ENCODE assay signal across 8 cellular contexts in the genomic region with DNA sequence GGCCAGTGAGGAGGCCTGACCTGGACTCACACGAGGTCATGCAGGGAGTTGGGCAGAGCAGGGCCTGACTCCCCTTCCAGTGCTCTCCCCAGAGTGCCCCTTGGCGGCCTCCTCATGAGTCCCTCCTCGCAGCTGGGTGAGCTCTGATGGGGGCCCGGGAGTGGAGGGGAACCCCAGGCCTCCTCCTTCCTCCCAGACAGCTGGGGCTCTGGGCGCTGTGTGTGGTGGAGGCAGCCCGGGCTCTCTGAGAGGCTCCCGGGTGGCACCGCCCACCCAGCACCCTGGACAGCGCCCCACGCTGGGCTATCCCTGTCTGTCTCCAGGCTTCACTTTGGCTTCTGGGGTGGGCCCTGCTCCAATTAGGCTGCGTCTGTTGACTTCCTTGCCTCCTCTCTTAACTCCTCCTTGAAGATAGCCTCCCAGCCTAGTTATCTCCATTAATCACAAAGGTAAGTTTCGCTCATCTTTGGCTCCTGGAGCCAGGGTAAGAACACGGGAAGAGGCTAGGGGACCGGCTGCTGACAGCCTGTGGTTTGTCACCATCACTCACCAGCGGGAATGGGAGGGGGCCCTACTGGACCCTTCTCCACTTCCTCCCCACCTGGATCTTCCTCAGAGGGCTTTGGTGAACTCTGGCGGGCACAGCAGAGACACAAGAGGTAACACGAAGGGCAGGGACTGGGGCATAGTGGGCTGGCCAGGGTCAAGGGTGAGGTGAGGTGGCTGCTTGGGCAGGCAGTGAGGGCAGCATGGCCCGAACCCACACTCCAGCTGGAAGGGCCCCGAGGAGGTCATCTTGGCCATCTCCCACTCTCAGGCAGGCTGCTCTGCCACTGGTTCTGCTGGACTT. TPM values are rescaled to one million over a fixed set of nuclear protein-coding genes. Genes with fewer than 3 reads are reported as not detected.
A peak's percentile ranks its signal among the peaks of the same experiment; 100 is the strongest.
DNase-seq lines count a peak whose midpoint lies in the region; ATAC-seq and TF ChIP-seq lines count a peak whose summit lies in the region.

No MANE protein-coding gene starts in this region.

- no peaks in the 10 kb centered on the region for H3K4me1 ChIP-seq in HEK293 (ENCODE audit: control insufficient read depth, insufficient read depth, low read length)

- H3K27me3 Mint-ChIP-seq in activated CD8-positive, alpha-beta T cell treated with anti-CD3 and anti-CD28 coated beads for 36 hours: peaks cover 8% of the 10 kb centered on the region

- no peaks in the 10 kb centered on the region for H3K4me1 Mint-ChIP-seq in activated CD8-positive, alpha-beta T cell treated with anti-CD3 and anti-CD28 coated beads for 36 hours (ENCODE audit: low read depth)

- H3K9me3 ChIP-seq in HEK293 (ENCODE audit: control insufficient read depth, insufficient read depth, low read depth, low read length): no peaks in the 10 kb centered on the region

- H3K36me3 ChIP-seq in HEK293 (ENCODE audit: control insufficient read depth in 2 of 2, insufficient read depth in 1 of 2, low read length in 2 of 2): no peaks in the 10 kb centered on the region

- no peak for TF ChIP-seq CTCF in HEK293 (tag by site-specific recombination; IDR thresholded peaks at IDR 0.05)
- TF ChIP-seq CTCF in activated CD8-positive, alpha-beta T cell treated with anti-CD3 and anti-CD28 coated beads for 36 hours (IDR thresholded peaks at IDR 0.05): no peak

- no peaks in the 10 kb centered on the region for H3K9me3 Mint-ChIP-seq in activated CD8-positive, alpha-beta T cell treated with anti-CD3 and anti-CD28 coated beads for 36 hours

- no peak overlapping the region for H3K27ac Mint-ChIP-seq in activated CD8-positive, alpha-beta T cell treated with anti-CD3 and anti-CD28 coated beads for 36 hours

- intact Hi-C loops in activated CD8-positive, alpha-beta T cell treated with anti-CD3 and anti-CD28 coated beads for 36 hours (cut with micrococcal nuclease): no loop called here

- peak; percentile 92 for ATAC-seq in activated CD8-positive, alpha-beta T cell treated with anti-CD3 and anti-CD28 coated beads for 36 hours
- ATAC-seq in GM21447 (IDR thresholded peaks at IDR 0.05; ENCODE audit: unreplicated experiment) (no peak), GM19035 (IDR thresholded peaks at IDR 0.05; ENCODE audit: unreplicated experiment) (no peak), HG02840 (IDR thresholded peaks at IDR 0.05; ENCODE audit: low FRiP score, unreplicated experiment) (no peak)

- peak; percentile 21 for DNase-seq in A172 (ENCODE audit: low spot score)
- peak; percentile 65 for DNase-seq in activated CD8-positive, alpha-beta T cell treated with anti-CD3 and anti-CD28 coated beads for 36 hours
- DNase-seq in islet precursor cell: peak; percentile 87
- no peak for DNase-seq in NCI-H2171 treated with DMSO at 0.1 percent for 48 hours (lab: John Stamatoyannopoulos, UW)

- no peak overlapping the region for H3K27ac ChIP-seq in HEK293 (ENCODE audit: extremely low read depth, low read depth, low read length)

- CTCF ChIA-PET in HEK293 (lab: Yijun Ruan, JAX): interaction anchor here (0.5 to 0.9 kb wide), 2 partner anchors 21 to 32 kb away, joined by 3 read pairs; no protein-coding TSS in a partner anchor
- CTCF ChIA-PET in activated CD8-positive, alpha-beta T cell treated with anti-CD3 and anti-CD28 coated beads for 36 hours (lab: Charles Lee): interaction anchor here (1.1 to 3.0 kb wide), 2 partner anchors 22 to 33 kb away, joined by 4 to 17 read pairs; no protein-coding TSS in a partner anchor

- no peak overlapping the region for H3K4me3 ChIP-seq in HEK293 (ENCODE audit: low read depth, low read length)

- H3K36me3 Mint-ChIP-seq in activated CD8-positive, alpha-beta T cell treated with anti-CD3 and anti-CD28 coated beads for 36 hours (ENCODE audit: low read depth): no peaks in the 10 kb centered on the region

- no peak overlapping the region for H3K4me3 Mint-ChIP-seq in activated CD8-positive, alpha-beta T cell treated with anti-CD3 and anti-CD28 coated beads for 36 hours

- POLR2A ChIA-PET in HEK293 (lab: Yijun Ruan, JAX): no interaction called here
- POLR2A ChIA-PET in activated CD8-positive, alpha-beta T cell treated with anti-CD3 and anti-CD28 coated beads for 36 hours (lab: Charles Lee): no interaction called here

TF ChIP-seq in HEK293, 187 proteins besides CTCF, POLR2A, EP300 and RAD21:
- TF ChIP-seq ZIC2 (tag by site-specific recombination; IDR thresholded peaks at IDR 0.05): peak; percentile 12; the same call in 1 of the 2 replicates
- TF ChIP-seq GLIS1 (tag by site-specific recombination; IDR thresholded peaks at IDR 0.05): no peak
- TF ChIP-seq, protein P1, sequence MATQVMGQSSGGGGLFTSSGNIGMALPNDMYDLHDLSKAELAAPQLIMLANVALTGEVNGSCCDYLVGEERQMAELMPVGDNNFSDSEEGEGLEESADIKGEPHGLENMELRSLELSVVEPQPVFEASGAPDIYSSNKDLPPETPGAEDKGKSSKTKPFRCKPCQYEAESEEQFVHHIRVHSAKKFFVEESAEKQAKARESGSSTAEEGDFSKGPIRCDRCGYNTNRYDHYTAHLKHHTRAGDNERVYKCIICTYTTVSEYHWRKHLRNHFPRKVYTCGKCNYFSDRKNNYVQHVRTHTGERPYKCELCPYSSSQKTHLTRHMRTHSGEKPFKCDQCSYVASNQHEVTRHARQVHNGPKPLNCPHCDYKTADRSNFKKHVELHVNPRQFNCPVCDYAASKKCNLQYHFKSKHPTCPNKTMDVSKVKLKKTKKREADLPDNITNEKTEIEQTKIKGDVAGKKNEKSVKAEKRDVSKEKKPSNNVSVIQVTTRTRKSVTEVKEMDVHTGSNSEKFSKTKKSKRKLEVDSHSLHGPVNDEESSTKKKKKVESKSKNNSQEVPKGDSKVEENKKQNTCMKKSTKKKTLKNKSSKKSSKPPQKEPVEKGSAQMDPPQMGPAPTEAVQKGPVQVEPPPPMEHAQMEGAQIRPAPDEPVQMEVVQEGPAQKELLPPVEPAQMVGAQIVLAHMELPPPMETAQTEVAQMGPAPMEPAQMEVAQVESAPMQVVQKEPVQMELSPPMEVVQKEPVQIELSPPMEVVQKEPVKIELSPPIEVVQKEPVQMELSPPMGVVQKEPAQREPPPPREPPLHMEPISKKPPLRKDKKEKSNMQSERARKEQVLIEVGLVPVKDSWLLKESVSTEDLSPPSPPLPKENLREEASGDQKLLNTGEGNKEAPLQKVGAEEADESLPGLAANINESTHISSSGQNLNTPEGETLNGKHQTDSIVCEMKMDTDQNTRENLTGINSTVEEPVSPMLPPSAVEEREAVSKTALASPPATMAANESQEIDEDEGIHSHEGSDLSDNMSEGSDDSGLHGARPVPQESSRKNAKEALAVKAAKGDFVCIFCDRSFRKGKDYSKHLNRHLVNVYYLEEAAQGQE (tag by site-specific recombination; IDR thresholded peaks at IDR 0.05): peak; percentile 99

RNA-seq across cellular contexts. Expression of a gene that starts 13.1 kb away (rescaled TPM):
- total RNA-seq in A172 (2014; rRNA removed; shearing (Covaris generic)): 0.03 and 0.05 TPM in 2 replicates
- under 1 TPM in 1 of 2 experiments, not detected in 1; 0.14 TPM for total RNA-seq in activated CD8-positive, alpha-beta T cell treated with anti-CD3 and anti-CD28 coated beads for 36 hours
